In genomic region chr3:176651622-176652021, GRCh38 we compare ENCODE assay signal across 1 cellular context.
TF ChIP-seq lines count a peak whose summit lies in the region.

No MANE protein-coding gene starts in this region.

TF ChIP-seq in HCT116, 20 proteins besides CTCF, POLR2A, EP300 and RAD21 (continued from another document):
- TF ChIP-seq ZFX (IDR thresholded peaks at IDR 0.05) (no peak), ELF1 (IDR thresholded peaks at IDR 0.05; ENCODE audit: borderline replicate concordance, low read depth) (no peak), ZNF274 (IDR thresholded peaks at IDR 0.05; ENCODE audit: low read depth, low read length) (no peak)
TF ChIP-seq in HCT116: peak in this region for 0.
